In genomic region chr4:19993222-19993621, GRCh38 we compare ENCODE assay signal across 23 cellular contexts.
DNase-seq lines count a peak whose midpoint lies in the region; ATAC-seq, FAIRE-seq and TF ChIP-seq lines count a peak whose summit lies in the region.
"Had no signal": no experiment of that assay in that cellular context is flagged by ENCODE, and none has a peak within 500 bp of the region (broad histone marks: within the 10 kb centered on the region; RNA-seq: fewer than 3 reads in every experiment).

No MANE protein-coding gene starts in this region.

- TF ChIP-seq CTCF in endothelial cell of umbilical vein (IDR thresholded peaks at IDR 0.05; ENCODE audit: extremely low read depth in 1 of 2, insufficient read depth in 1 of 2, low read depth in 1 of 2, low read length in 2 of 2) (no peak), esophagus muscularis mucosa (IDR thresholded peaks at IDR 0.05) (no peak)

- H3K4me3 ChIP-seq in endothelial cell of umbilical vein (replicated peaks in 1 of 3; ENCODE audit: insufficient read depth in 1 of 3, low read depth in 1 of 3, low read length in 3 of 3) = no peak overlapping the region
- no peak overlapping the region for H3K4me3 ChIP-seq in esophagus muscularis mucosa
- H3K4me3 ChIP-seq: gastroesophageal sphincter had no signal

- no peak overlapping the region for H3K4me2 ChIP-seq in endothelial cell of umbilical vein (ENCODE audit: insufficient read depth, low read length)

- no peak overlapping the region for H3K9ac ChIP-seq in endothelial cell of umbilical vein (replicated peaks; ENCODE audit: extremely low read depth, insufficient read depth, low read length)

- H3K27me3 ChIP-seq in endothelial cell of umbilical vein (ENCODE audit: control insufficient read depth in 2 of 2, insufficient read depth in 2 of 2, low read length in 2 of 2) (no peaks in the 10 kb centered on the region), esophagus muscularis mucosa (no peaks in the 10 kb centered on the region)
- H3K27me3 ChIP-seq: gastroesophageal sphincter had no signal

- no peak overlapping the region for H3K27ac ChIP-seq in endothelial cell of umbilical vein (ENCODE audit: insufficient read depth, low read depth, low read length)
- H3K27ac ChIP-seq in esophagus muscularis mucosa (replicated peaks in 1 of 4) = no peak overlapping the region
- H3K27ac ChIP-seq: C4-2B, gastroesophageal sphincter had no signal

- H3K79me2 ChIP-seq in endothelial cell of umbilical vein (ENCODE audit: control insufficient read depth, insufficient read depth, low read length) = no peaks in the 10 kb centered on the region

- no peak for TF ChIP-seq EP300 in esophagus muscularis mucosa (IDR thresholded peaks at IDR 0.05)

- ATAC-seq in GM18505 (IDR thresholded peaks at IDR 0.05; ENCODE audit: unreplicated experiment) (no peak), esophagus mucosa (no peak)
- ATAC-seq: activated naive CD4-positive, alpha-beta T cell treated with anti-CD3 and anti-CD28 coated beads, Interleukin-2, amount 50 U/mL, for 72 hours; gastroesophageal sphincter; naive thymus-derived CD8-positive, alpha-beta T cell; PC-3 had no signal

- BruUV-seq in endothelial cell of umbilical vein (replicated peaks; lab: Mats Ljungman, UMichigan) = no TSS peak

- DNase-seq in GM04504 (ENCODE audit: low read depth) (peak; percentile 24), NOMO-1 treated with DMSO at 0.1 percent for 48 hours (lab: John Stamatoyannopoulos, UW; ENCODE audit: unreplicated experiment) (peak; percentile 78), endothelial cell of umbilical vein (ENCODE audit: low read depth, low spot score) (no peak), esophagus muscularis mucosa (ENCODE audit: extremely low spot score) (no peak)
- DNase-seq in effector CD8-positive, alpha-beta T cell (lab: John Stamatoyannopoulos, UW) = no peak
- DNase-seq: activated CD4-positive, CD25-positive, alpha-beta regulatory T cell; DMS 273 treated with DMSO at 0.1 percent for 48 hours; KG1; naive thymus-derived CD8-positive, alpha-beta T cell; NCI-H1105 treated with DMSO at 0.1 percent for 48 hours; NCI-H2107; NCI-H524; PC-3; SHP77 treated with DMSO at 0.1 percent for 48 hours; stimulated activated CD4-positive, alpha-beta T cell treated with anti-CD3 and anti-CD28 coated beads, Interleukin-2, amount 100 ng/mL, for 24 hours had no signal

- H3K36me3 ChIP-seq in endothelial cell of umbilical vein (ENCODE audit: control insufficient read depth in 2 of 2, extremely low read depth in 1 of 2, insufficient read depth in 2 of 2, low read length in 2 of 2) = no peaks in the 10 kb centered on the region
- H3K36me3 ChIP-seq in esophagus muscularis mucosa = no peaks in the 10 kb centered on the region
- H3K36me3 ChIP-seq: gastroesophageal sphincter had no signal

- H3K9me1 ChIP-seq in endothelial cell of umbilical vein (replicated peaks; ENCODE audit: control insufficient read depth, extremely low read depth, insufficient read depth, low read length) = no peaks in the 10 kb centered on the region

- POLR2A ChIA-PET in endothelial cell of umbilical vein (lab: Charles Lee) = no interaction called here

- dilution Hi-C loops in endothelial cell of umbilical vein (cut with MboI; ENCODE audit: extremely low pct_ligation_motif_present, low sequenced_read_pairs) = no loop called here

- TF ChIP-seq POLR2A in endothelial cell of umbilical vein (IDR thresholded peaks at IDR 0.05; ENCODE audit: low read depth, low read length) = no peak
- TF ChIP-seq POLR2A in esophagus muscularis mucosa (IDR thresholded peaks at IDR 0.05; ENCODE audit: low read depth) = no peak
- TF ChIP-seq POLR2A in GM18505 (IDR thresholded peaks at IDR 0.05; ENCODE audit: borderline replicate concordance, extremely low read depth, insufficient read depth, insufficient read length) = no peak

- H4K20me1 ChIP-seq in endothelial cell of umbilical vein (replicated peaks; ENCODE audit: control insufficient read depth, extremely low read depth, insufficient read depth, low read length) = no peaks in the 10 kb centered on the region

- CTCF ChIA-PET in endothelial cell of umbilical vein (lab: Charles Lee) = no interaction called here

- no peaks in the 10 kb centered on the region for H3K9me3 ChIP-seq in endothelial cell of umbilical vein (replicated peaks; ENCODE audit: control insufficient read depth, insufficient read depth, low read length)
- no peaks in the 10 kb centered on the region for H3K9me3 ChIP-seq in esophagus muscularis mucosa
- H3K9me3 ChIP-seq: gastroesophageal sphincter had no signal

- no peaks in the 10 kb centered on the region for H3K4me1 ChIP-seq in endothelial cell of umbilical vein (ENCODE audit: control insufficient read depth, extremely low read depth, insufficient read depth, low read length)
- no peaks in the 10 kb centered on the region for H3K4me1 ChIP-seq in esophagus muscularis mucosa
- H3K4me1 ChIP-seq: gastroesophageal sphincter had no signal

- FAIRE-seq in endothelial cell of umbilical vein (lab: Jason Lieb, UNC) = no peak
- FAIRE-seq: colon, endometrium, GM12892 had no signal

- H2AFZ ChIP-seq in endothelial cell of umbilical vein (ENCODE audit: low read depth, low read length) = peak overlapping the region; percentile 44

- WGBS in esophagus muscularis mucosa = 73% methylated on average over 2 of the region's 2 CpGs

- intact Hi-C loops in endothelial cell of umbilical vein (cut with micrococcal nuclease) (no loop called here), esophagus muscularis mucosa (cut with DNase I) (no loop called here)

TF ChIP-seq in endothelial cell of umbilical vein, 7 proteins besides CTCF, POLR2A, EP300 and RAD21:
- TF ChIP-seq, protein P1, sequence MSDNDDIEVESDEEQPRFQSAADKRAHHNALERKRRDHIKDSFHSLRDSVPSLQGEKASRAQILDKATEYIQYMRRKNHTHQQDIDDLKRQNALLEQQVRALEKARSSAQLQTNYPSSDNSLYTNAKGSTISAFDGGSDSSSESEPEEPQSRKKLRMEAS (IDR thresholded peaks at IDR 0.05; ENCODE audit: insufficient read depth, insufficient read length) = no peak
- TF ChIP-seq MYC (IDR thresholded peaks at IDR 0.05; ENCODE audit: low read depth, low read length) = no peak
- TF ChIP-seq POLR2AphosphoS5 (IDR thresholded peaks at IDR 0.05; ENCODE audit: insufficient read depth, low read depth, low read length) = no peak

Comparison
In these comparisons a context has a peak if more than half of its experiments do, and no peak if none do; other contexts are left out.
1. DNase-seq: peak in GM04504 (single experiment) and NOMO-1 treated with DMSO at 0.1 percent for 48 hours (single experiment); none in endothelial cell of umbilical vein (single experiment), esophagus muscularis mucosa (single experiment) and effector CD8-positive, alpha-beta T cell (single experiment).